ENCODE assay signal across 18 cellular contexts in genomic region chr19:16232568-16232967, GRCh38. TPM values are rescaled to one million over a fixed set of nuclear protein-coding genes. Genes with fewer than 3 reads are reported as not detected.
"Had no signal": no experiment of that assay in that cellular context is flagged by ENCODE, and none has a peak within 500 bp of the region (broad histone marks: within the 10 kb centered on the region; RNA-seq: fewer than 3 reads in every experiment).

No MANE protein-coding gene starts in this region.

- H3K27ac ChIP-seq: cardiac muscle cell, coronary artery, epithelial cell of prostate, hepatocyte, lower lobe of right lung, SJCRH30, skin epidermis, transverse colon had no signal

- ATAC-seq: lower lobe of right lung had no signal

- DNase-seq: activated CD4-positive, alpha-beta T cell treated with anti-CD3 and anti-CD28 coated beads for 48 hours; activated CD8-positive, alpha-beta memory T cell treated with anti-CD3 and anti-CD28 coated beads for 24 hours; activated gamma-delta T cell; effector CD4-positive, alpha-beta T cell; kidney glomerular epithelial cell; lower lobe of right lung; midbrain; retina; SJCRH30; substantia nigra; T1000; transverse colon had no signal

- H3K27me3 ChIP-seq: cardiac muscle cell, hepatocyte, SJCRH30, transverse colon had no signal

- H3K79me2 ChIP-seq: hepatocyte had no signal

- H3K4me1 ChIP-seq: lower lobe of right lung, SJCRH30, transverse colon had no signal

- H2AFZ ChIP-seq: hepatocyte had no signal

- H3K9me3 ChIP-seq: lower lobe of right lung, SJCRH30, transverse colon had no signal

- H3K4me3 ChIP-seq: cardiac muscle cell, coronary artery, hepatocyte, lower lobe of right lung, SJCRH30, skin epidermis, transverse colon had no signal

- H3K4me2 ChIP-seq: hepatocyte had no signal

RNA-seq across cellular contexts. Expression of gene CIB3, which starts 59.2 kb away (rescaled TPM):
- total RNA-seq: cardiac muscle cell, hepatocyte, lower lobe of right lung, SJCRH30, transverse colon had no signal
- polyA plus RNA-seq: adipose tissue, cardiac muscle cell, hepatocyte had no signal
